9 cellular contexts compared by ENCODE assay signal in the genomic region with DNA sequence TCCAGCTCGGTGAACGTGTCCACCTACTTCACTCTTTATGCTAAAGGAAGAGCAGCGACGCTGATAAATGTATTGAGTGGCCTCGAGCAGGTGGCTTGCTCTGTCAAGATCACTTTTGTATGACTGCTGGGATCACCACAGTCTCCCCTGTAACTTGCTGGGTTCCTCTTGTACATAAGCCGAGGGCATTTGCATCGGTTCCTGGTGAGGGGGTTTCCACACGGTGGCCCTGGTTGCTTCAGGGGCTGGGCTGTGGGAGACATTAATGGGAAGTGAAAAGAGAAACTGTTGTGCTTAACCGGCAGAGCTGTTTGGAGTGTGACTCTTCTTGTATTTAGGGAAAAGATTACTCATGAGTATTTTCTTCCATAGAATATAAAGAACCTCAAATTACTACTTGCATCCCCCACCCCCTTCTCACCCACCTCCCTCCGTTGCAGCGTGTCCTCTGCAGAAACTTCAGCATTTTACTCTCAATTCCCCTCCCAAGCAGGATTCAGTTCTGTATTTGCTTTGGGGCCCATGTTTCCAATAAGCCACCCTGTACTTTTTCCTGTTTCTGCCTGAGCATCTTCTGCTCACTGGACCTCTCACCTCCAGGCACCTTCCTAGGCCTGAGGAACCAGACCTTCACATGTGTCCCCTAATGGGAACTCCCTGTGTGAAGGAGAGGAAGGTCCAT.
A peak's percentile ranks its signal among the peaks of the same experiment; 100 is the strongest.
DNase-seq lines count a peak whose midpoint lies in the region; ATAC-seq lines count a peak whose summit lies in the region.
"Had no signal": no experiment of that assay in that cellular context is flagged by ENCODE, and none has a peak within 500 bp of the region (broad histone marks: within the 10 kb centered on the region; RNA-seq: fewer than 3 reads in every experiment).

No MANE protein-coding gene starts in this region.

- CTCF ChIA-PET in CD4-positive, alpha-beta memory T cell (lab: Charles Lee; ENCODE audit: partially characterized antibody), result no interaction called here

- intact Hi-C loops in CD4-positive, alpha-beta memory T cell (cut with micrococcal nuclease), result no loop called here

- H3K9me3 ChIP-seq in CD4-positive, alpha-beta memory T cell (ENCODE audit: control insufficient read depth in 1 of 2, low read length in 2 of 2), result no peaks in the 10 kb centered on the region
- no peaks in the 10 kb centered on the region for H3K9me3 ChIP-seq in stomach smooth muscle (ENCODE audit: control insufficient read depth in 2 of 2, low read length in 2 of 2)
- H3K9me3 ChIP-seq: pancreas had no signal

- peaks cover 30% of the 10 kb centered on the region for H3K4me1 ChIP-seq in CD4-positive, alpha-beta memory T cell (ENCODE audit: insufficient read depth, low read length)
- peaks cover 25% of the 10 kb centered on the region for H3K4me1 ChIP-seq in stomach smooth muscle (ENCODE audit: control insufficient read depth, insufficient read depth, low read length)

- peaks cover 12% of the 10 kb centered on the region for H3K36me3 ChIP-seq in CD4-positive, alpha-beta memory T cell (ENCODE audit: insufficient read depth, low read length)
- peaks cover 7 to 9% of the 10 kb centered on the region in 2 donors for H3K36me3 ChIP-seq in stomach smooth muscle (ENCODE audit: control insufficient read depth in 2 of 2, insufficient read depth in 2 of 2, low read length in 2 of 2)
- H3K36me3 ChIP-seq: pancreas had no signal

- no peaks in the 10 kb centered on the region for H3K27me3 ChIP-seq in CD4-positive, alpha-beta memory T cell (ENCODE audit: insufficient read depth, low read length)
- no peaks in the 10 kb centered on the region for H3K27me3 ChIP-seq in stomach smooth muscle (ENCODE audit: control insufficient read depth in 1 of 2, insufficient read depth in 2 of 2, low read length in 2 of 2)
- H3K27me3 ChIP-seq: pancreas had no signal

- H3K9ac ChIP-seq in stomach smooth muscle (ENCODE audit: low read length in 2 of 2), result peak overlapping the region in 1 of 2 donors; percentile 35

- peak overlapping the region; percentile 27 to 89 (median 67) for H3K27ac Mint-ChIP-seq in CD4-positive, alpha-beta memory T cell

- H3K4me3 ChIP-seq in CD4-positive, alpha-beta memory T cell (ENCODE audit: low read length in 2 of 2), result no peak overlapping the region
- H3K4me3 ChIP-seq in stomach smooth muscle (ENCODE audit: low read length in 2 of 2), result peak overlapping the region in 1 of 2 donors; percentile 24
- H3K4me3 ChIP-seq: pancreas had no signal

- POLR2A ChIA-PET in CD4-positive, alpha-beta memory T cell (lab: Charles Lee; ENCODE audit: partially characterized antibody), result interaction anchor here (1.4 kb wide), 1 partner anchor 14 kb away, joined by 4 read pairs; no protein-coding TSS in a partner anchor

- ATAC-seq in GM19324 (IDR thresholded peaks at IDR 0.05; ENCODE audit: low FRiP score, unreplicated experiment) (peak; percentile 84), HG03196 (IDR thresholded peaks at IDR 0.05; ENCODE audit: unreplicated experiment) (peak; percentile 89)

- no peaks in the 10 kb centered on the region for H3K27me3 Mint-ChIP-seq in CD4-positive, alpha-beta memory T cell

- no peak overlapping the region for H3K27ac ChIP-seq in CD4-positive, alpha-beta memory T cell (ENCODE audit: low read depth, low read length)
- H3K27ac ChIP-seq in stomach smooth muscle (ENCODE audit: low read length), result peak overlapping the region; percentile 24

- H3K4me1 Mint-ChIP-seq in CD4-positive, alpha-beta memory T cell, result peaks cover 34 to 60% (median 47%) of the 10 kb centered on the region in 4 donors

- peak overlapping the region; percentile 57 to 74 (median 67) for H3K4me3 Mint-ChIP-seq in CD4-positive, alpha-beta memory T cell

- peaks cover 39 to 42% of the 10 kb centered on the region in 2 donors for H3K36me3 Mint-ChIP-seq in CD4-positive, alpha-beta memory T cell

- H3K9me3 Mint-ChIP-seq in CD4-positive, alpha-beta memory T cell, result no peaks in the 10 kb centered on the region

- peak in 2 of 5 donors; percentile 23 to 47 for DNase-seq in CD4-positive, alpha-beta memory T cell
- DNase-seq in activated CD4-positive, alpha-beta T cell treated with anti-CD3 and anti-CD28 coated beads for 4 hours, result peak; percentile 40 to 51
- DNase-seq in hippocampal formation (lab: John Stamatoyannopoulos, UW) (peak; percentile 24 to 26), NCI-H2196 (lab: John Stamatoyannopoulos, UW; ENCODE audit: unreplicated experiment) (no peak), SW480 (ENCODE audit: low spot score) (no peak)

Comparison
In these comparisons a context has a peak if more than half of its experiments do, and no peak if none do; other contexts are left out.
1. DNase-seq: peak in activated CD4-positive, alpha-beta T cell treated with anti-CD3 and anti-CD28 coated beads for 4 hours (2 of 2) and hippocampal formation (2 of 2); none in NCI-H2196 (single experiment) and SW480 (single experiment).